Comparison of ENCODE assay signal across 8 cellular contexts in genomic region chrX:148310402-148311200, GRCh38.
A peak's percentile ranks its signal among the peaks of the same experiment; 100 is the strongest.
DNase-seq lines count a peak whose midpoint lies in the region; ATAC-seq and TF ChIP-seq lines count a peak whose summit lies in the region.

No MANE protein-coding gene starts in this region.

- no peaks in the 10 kb centered on the region for H3K79me2 ChIP-seq in mesendoderm (ENCODE audit: control insufficient read depth, insufficient read depth, low read length)

- ATAC-seq in omental fat pad (ENCODE audit: low FRiP score), result no peak

- H2BK120ac ChIP-seq in mesendoderm (ENCODE audit: low read depth, low read length), result no peak overlapping the region

- no peak overlapping the region for H3K4ac ChIP-seq in mesendoderm (ENCODE audit: low read depth, low read length)

- no peak overlapping the region for H2AK5ac ChIP-seq in mesendoderm (ENCODE audit: low read length)

- H2BK15ac ChIP-seq in mesendoderm (replicated peaks; ENCODE audit: low read depth), result no peak overlapping the region

- H2BK5ac ChIP-seq in mesendoderm (ENCODE audit: low read length), result no peak overlapping the region

- no peak for TF ChIP-seq CTCF in omental fat pad (IDR thresholded peaks at IDR 0.05)

- no peaks in the 10 kb centered on the region for H3K9me3 Mint-ChIP-seq in stimulated activated naive CD8-positive, alpha-beta T cell treated with anti-CD3 and anti-CD28 coated beads, Interleukin-15, Interleukin-2, amounts not matched to agents 100 ng/mL and 50 ng/mL, for 24 hours

- no peaks in the 10 kb centered on the region for H3K27me3 ChIP-seq in mesendoderm (ENCODE audit: insufficient read depth, low read length, poor library complexity)

- no peak overlapping the region for H3K4me3 ChIP-seq in mesendoderm (ENCODE audit: low read length)

- H3K4me1 Mint-ChIP-seq in stimulated activated naive CD8-positive, alpha-beta T cell treated with anti-CD3 and anti-CD28 coated beads, Interleukin-15, Interleukin-2, amounts not matched to agents 100 ng/mL and 50 ng/mL, for 24 hours (ENCODE audit: low read depth), result peaks cover 38% of the 10 kb centered on the region

- H3K23ac ChIP-seq in mesendoderm (ENCODE audit: low read length), result no peak overlapping the region

- H3K27ac Mint-ChIP-seq in stimulated activated naive CD8-positive, alpha-beta T cell treated with anti-CD3 and anti-CD28 coated beads, Interleukin-15, Interleukin-2, amounts not matched to agents 100 ng/mL and 50 ng/mL, for 24 hours, result peak overlapping the region; percentile 65

- no peaks in the 10 kb centered on the region for H3K79me1 ChIP-seq in mesendoderm (ENCODE audit: low read length)

- no peaks in the 10 kb centered on the region for H3K4me1 ChIP-seq in mesendoderm (ENCODE audit: control insufficient read depth, low read depth, low read length)

- H3K36me3 ChIP-seq in mesendoderm (ENCODE audit: control insufficient read depth, insufficient read depth, low read length), result no peaks in the 10 kb centered on the region

- no peaks in the 10 kb centered on the region for H3K27me3 Mint-ChIP-seq in stimulated activated naive CD8-positive, alpha-beta T cell treated with anti-CD3 and anti-CD28 coated beads, Interleukin-15, Interleukin-2, amounts not matched to agents 100 ng/mL and 50 ng/mL, for 24 hours

- H3K18ac ChIP-seq in mesendoderm (ENCODE audit: low read length), result no peak overlapping the region

- no peak overlapping the region for H4K8ac ChIP-seq in mesendoderm (ENCODE audit: low read depth, low read length)

- H3K56ac ChIP-seq in mesendoderm (ENCODE audit: low read length), result no peak overlapping the region

- no peak overlapping the region for H3K4me2 ChIP-seq in mesendoderm (ENCODE audit: low read length)

- no peaks in the 10 kb centered on the region for H3K36me3 Mint-ChIP-seq in stimulated activated naive CD8-positive, alpha-beta T cell treated with anti-CD3 and anti-CD28 coated beads, Interleukin-15, Interleukin-2, amounts not matched to agents 100 ng/mL and 50 ng/mL, for 24 hours (ENCODE audit: low read depth)

- no CpG with 5 or more reads among the region's 2 CpGs for WGBS in mesendoderm (ENCODE audit: extremely low coverage, insufficient coverage, low lambda C conversion rate)

- H4K5ac ChIP-seq in mesendoderm (ENCODE audit: low read length), result no peak overlapping the region

- H3K27ac ChIP-seq in mesendoderm (ENCODE audit: low read depth, low read length), result no peak overlapping the region

- no peak overlapping the region for H3K4me3 Mint-ChIP-seq in stimulated activated naive CD8-positive, alpha-beta T cell treated with anti-CD3 and anti-CD28 coated beads, Interleukin-15, Interleukin-2, amounts not matched to agents 100 ng/mL and 50 ng/mL, for 24 hours

- no peak overlapping the region for H3K9ac ChIP-seq in mesendoderm (ENCODE audit: low read length)

- DNase-seq in SKM-1 treated with dmso at 0.1 percent for 144 hours (lab: John Stamatoyannopoulos, UW; ENCODE audit: unreplicated experiment) (peak; percentile 16), SKM-1 (lab: John Stamatoyannopoulos, UW; ENCODE audit: unreplicated experiment) (no peak), NOMO-1 treated with DMSO at 0.1 percent for 48 hours (lab: John Stamatoyannopoulos, UW; ENCODE audit: unreplicated experiment) (peak; percentile 53), mesendoderm (no peak), ecto neural progenitor cell (ENCODE audit: low spot score) (no peak), omental fat pad (ENCODE audit: low spot score) (no peak)
- DNase-seq in activated gamma-delta T cell treated with anti-CD3 and anti-CD28 coated beads, Interleukin-2, amount 50 U/mL, for 16 hours (ENCODE audit: low read depth), result peak; percentile 25

Comparison
In these comparisons a context has a peak if more than half of its experiments do, and no peak if none do; other contexts are left out.
1. DNase-seq: peak in SKM-1 treated with dmso at 0.1 percent for 144 hours (single experiment), NOMO-1 treated with DMSO at 0.1 percent for 48 hours (single experiment) and activated gamma-delta T cell treated with anti-CD3 and anti-CD28 coated beads, Interleukin-2, amount 50 U/mL, for 16 hours (single experiment); none in SKM-1 (single experiment), mesendoderm (single experiment), ecto neural progenitor cell (single experiment) and omental fat pad (single experiment).